Comparison of ENCODE assay signal across 8 cellular contexts in the genomic region with DNA sequence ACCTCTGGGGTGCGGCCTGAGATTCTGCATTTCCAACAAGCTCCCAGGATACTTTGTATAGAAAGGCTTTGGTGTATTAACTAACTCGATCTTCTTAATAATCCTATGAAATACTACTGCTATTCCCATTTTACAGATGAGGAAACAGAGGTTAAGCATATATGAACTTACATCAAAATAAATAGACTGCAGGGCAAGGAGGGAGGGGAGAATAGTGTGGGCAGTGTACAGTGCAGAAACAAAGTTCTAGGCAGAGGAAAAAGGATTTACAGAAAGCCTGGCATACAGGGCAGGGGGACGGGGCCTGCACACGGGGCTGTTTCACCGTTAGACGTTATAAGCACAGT. TPM values are rescaled to one million over a fixed set of nuclear protein-coding genes. Genes with fewer than 3 reads are reported as not detected.
DNase-seq lines count a peak whose midpoint lies in the region; ATAC-seq and TF ChIP-seq lines count a peak whose summit lies in the region.

No MANE protein-coding gene starts in this region.

- H3K27ac Mint-ChIP-seq in activated naive CD4-positive, alpha-beta T cell treated with anti-CD3 and anti-CD28 coated beads, Interleukin-2, amount 50 U/mL, for 72 hours, result peak overlapping the region; percentile 7 to 85

- no peaks in the 10 kb centered on the region for H3K36me3 Mint-ChIP-seq in activated naive CD4-positive, alpha-beta T cell treated with anti-CD3 and anti-CD28 coated beads, Interleukin-2, amount 50 U/mL, for 72 hours

- H3K4me3 ChIP-seq in lung (no peak overlapping the region), thoracic aorta (peak overlapping the region; percentile 83)

- peak overlapping the region; percentile 98 to 99 for H3K27ac ChIP-seq in lung (ENCODE audit: low read depth in 1 of 2, low read length in 1 of 2)
- peak overlapping the region in 1 of 2 donors; percentile 95 for H3K27ac ChIP-seq in thoracic aorta

- WGBS in lung, 2 donors, result 73 to 80% methylated on average over 6 of the region's 6 CpGs

- H3K9me3 ChIP-seq in lung (ENCODE audit: control insufficient read depth in 2 of 2, insufficient read depth in 1 of 2, low read length in 1 of 2), result no peaks in the 10 kb centered on the region
- H3K9me3 ChIP-seq in thoracic aorta, result no peaks in the 10 kb centered on the region

- H3K36me3 ChIP-seq in lung (ENCODE audit: control insufficient read depth in 2 of 2, insufficient read depth in 2 of 2, low read length in 2 of 2) (no peaks in the 10 kb centered on the region), thoracic aorta (no peaks in the 10 kb centered on the region)

- H3K27me3 ChIP-seq in lung (ENCODE audit: control insufficient read depth, insufficient read depth) (no peaks in the 10 kb centered on the region), thoracic aorta (replicated peaks; ENCODE audit: insufficient read depth) (no peaks in the 10 kb centered on the region)

- peaks cover 15 to 20% of the 10 kb centered on the region in 2 donors for H3K4me1 ChIP-seq in lung (ENCODE audit: control insufficient read depth in 2 of 2, insufficient read depth in 2 of 2, low read length in 2 of 2)
- peaks cover 28 to 49% of the 10 kb centered on the region in 2 donors for H3K4me1 ChIP-seq in thoracic aorta (ENCODE audit: control insufficient read depth in 1 of 2, low read depth in 2 of 2)

- TF ChIP-seq CTCF in lung (IDR thresholded peaks at IDR 0.05; ENCODE audit: control extremely low read depth, extremely low read depth) (no peak), thoracic aorta (IDR thresholded peaks at IDR 0.05) (no peak)

- DNase-seq in activated effector memory CD4-positive, alpha-beta T cell treated with anti-CD3 and anti-CD28 coated beads, Interleukin-2, amount 50 U/mL, for 16 hours, result peak; percentile 12
- no peak for DNase-seq in activated effector memory CD4-positive, alpha-beta T cell treated with Interleukin-2 at 50 U/mL for 16 hours
- DNase-seq in activated naive CD4-positive, alpha-beta T cell treated with anti-CD3 and anti-CD28 coated beads, Interleukin-2, amount 50 U/mL, for 72 hours (ENCODE audit: low spot score in 2 of 2), result no peak
- DNase-seq in lung (ENCODE audit: low spot score) (no peak), thoracic aorta (ENCODE audit: low spot score) (no peak)
- no peak for DNase-seq in activated CD4-positive, CD25-positive, alpha-beta regulatory T cell (lab: John Stamatoyannopoulos, UW)
- DNase-seq in stimulated activated naive CD4-positive, alpha-beta T cell treated with Interleukin-2 at 50 U/mL for 16 hours (lab: John Stamatoyannopoulos, UW), result no peak

- H3K9me3 Mint-ChIP-seq in activated naive CD4-positive, alpha-beta T cell treated with anti-CD3 and anti-CD28 coated beads, Interleukin-2, amount 50 U/mL, for 72 hours, result no peaks in the 10 kb centered on the region

- ATAC-seq in activated naive CD4-positive, alpha-beta T cell treated with anti-CD3 and anti-CD28 coated beads, Interleukin-2, amount 50 U/mL, for 72 hours, result no peak
- ATAC-seq in lung (ENCODE audit: insufficient read depth, low FRiP score) (no peak), thoracic aorta (ENCODE audit: insufficient number of reproducible peaks, low FRiP score, low read depth) (no peak), GM18867 (IDR thresholded peaks at IDR 0.05; ENCODE audit: unreplicated experiment) (no peak)

RNA-seq across cellular contexts. Expression of a gene that starts 19.0 kb away (rescaled TPM):
- total RNA-seq in activated naive CD4-positive, alpha-beta T cell treated with anti-CD3 and anti-CD28 coated beads, Interleukin-2, amount 50 U/mL, for 72 hours, result 1 to 10 TPM; 1.4 to 6.1 TPM
- total RNA-seq in lung (10 to 100 TPM in 1 of 2 donors, 1 to 10 TPM in 1; 5.8 to 14.0 TPM), thoracic aorta (1 to 10 TPM; 2.4 to 5.3 TPM)
- 10 to 100 TPM; 14.6 to 28.4 TPM for polyA plus RNA-seq in lung
